Comparison of ENCODE assay signal across 2 cellular contexts in genomic region chr7:127638197-127638596, GRCh38.
TF ChIP-seq lines count a peak whose summit lies in the region.

No MANE protein-coding gene starts in this region.

TF ChIP-seq in HCT116, 20 proteins besides CTCF, POLR2A, EP300 and RAD21:
- TF ChIP-seq POLR2AphosphoS5 (IDR thresholded peaks at IDR 0.05; ENCODE audit: low read depth, low read length) = no peak
- no peak for TF ChIP-seq TCF7L2 (IDR thresholded peaks at IDR 0.05; ENCODE audit: borderline replicate concordance, extremely low read depth, insufficient read depth, insufficient read length)
- TF ChIP-seq, protein P1, sequence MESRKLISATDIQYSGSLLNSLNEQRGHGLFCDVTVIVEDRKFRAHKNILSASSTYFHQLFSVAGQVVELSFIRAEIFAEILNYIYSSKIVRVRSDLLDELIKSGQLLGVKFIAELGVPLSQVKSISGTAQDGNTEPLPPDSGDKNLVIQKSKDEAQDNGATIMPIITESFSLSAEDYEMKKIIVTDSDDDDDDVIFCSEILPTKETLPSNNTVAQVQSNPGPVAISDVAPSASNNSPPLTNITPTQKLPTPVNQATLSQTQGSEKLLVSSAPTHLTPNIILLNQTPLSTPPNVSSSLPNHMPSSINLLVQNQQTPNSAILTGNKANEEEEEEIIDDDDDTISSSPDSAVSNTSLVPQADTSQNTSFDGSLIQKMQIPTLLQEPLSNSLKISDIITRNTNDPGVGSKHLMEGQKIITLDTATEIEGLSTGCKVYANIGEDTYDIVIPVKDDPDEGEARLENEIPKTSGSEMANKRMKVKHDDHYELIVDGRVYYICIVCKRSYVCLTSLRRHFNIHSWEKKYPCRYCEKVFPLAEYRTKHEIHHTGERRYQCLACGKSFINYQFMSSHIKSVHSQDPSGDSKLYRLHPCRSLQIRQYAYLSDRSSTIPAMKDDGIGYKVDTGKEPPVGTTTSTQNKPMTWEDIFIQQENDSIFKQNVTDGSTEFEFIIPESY (IDR thresholded peaks at IDR 0.05; ENCODE audit: extremely low read depth, insufficient replicate concordance, low read length) = no peak
- TF ChIP-seq SIN3A (IDR thresholded peaks at IDR 0.05; ENCODE audit: low read depth) = no peak
- TF ChIP-seq, protein P2, sequence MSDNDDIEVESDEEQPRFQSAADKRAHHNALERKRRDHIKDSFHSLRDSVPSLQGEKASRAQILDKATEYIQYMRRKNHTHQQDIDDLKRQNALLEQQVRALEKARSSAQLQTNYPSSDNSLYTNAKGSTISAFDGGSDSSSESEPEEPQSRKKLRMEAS (IDR thresholded peaks at IDR 0.05) = no peak
- no peak for TF ChIP-seq EZH2 (IDR thresholded peaks at IDR 0.05)
- TF ChIP-seq SRF (IDR thresholded peaks at IDR 0.05; ENCODE audit: low read depth) = no peak
- TF ChIP-seq EZH2phosphoT487 (IDR thresholded peaks at IDR 0.05; ENCODE audit: borderline replicate concordance) = no peak
- TF ChIP-seq FOSL1 (IDR thresholded peaks at IDR 0.05; ENCODE audit: low read depth) = no peak
- no peak for TF ChIP-seq CEBPB (IDR thresholded peaks at IDR 0.05; ENCODE audit: low read depth)
- TF ChIP-seq, protein P3, sequence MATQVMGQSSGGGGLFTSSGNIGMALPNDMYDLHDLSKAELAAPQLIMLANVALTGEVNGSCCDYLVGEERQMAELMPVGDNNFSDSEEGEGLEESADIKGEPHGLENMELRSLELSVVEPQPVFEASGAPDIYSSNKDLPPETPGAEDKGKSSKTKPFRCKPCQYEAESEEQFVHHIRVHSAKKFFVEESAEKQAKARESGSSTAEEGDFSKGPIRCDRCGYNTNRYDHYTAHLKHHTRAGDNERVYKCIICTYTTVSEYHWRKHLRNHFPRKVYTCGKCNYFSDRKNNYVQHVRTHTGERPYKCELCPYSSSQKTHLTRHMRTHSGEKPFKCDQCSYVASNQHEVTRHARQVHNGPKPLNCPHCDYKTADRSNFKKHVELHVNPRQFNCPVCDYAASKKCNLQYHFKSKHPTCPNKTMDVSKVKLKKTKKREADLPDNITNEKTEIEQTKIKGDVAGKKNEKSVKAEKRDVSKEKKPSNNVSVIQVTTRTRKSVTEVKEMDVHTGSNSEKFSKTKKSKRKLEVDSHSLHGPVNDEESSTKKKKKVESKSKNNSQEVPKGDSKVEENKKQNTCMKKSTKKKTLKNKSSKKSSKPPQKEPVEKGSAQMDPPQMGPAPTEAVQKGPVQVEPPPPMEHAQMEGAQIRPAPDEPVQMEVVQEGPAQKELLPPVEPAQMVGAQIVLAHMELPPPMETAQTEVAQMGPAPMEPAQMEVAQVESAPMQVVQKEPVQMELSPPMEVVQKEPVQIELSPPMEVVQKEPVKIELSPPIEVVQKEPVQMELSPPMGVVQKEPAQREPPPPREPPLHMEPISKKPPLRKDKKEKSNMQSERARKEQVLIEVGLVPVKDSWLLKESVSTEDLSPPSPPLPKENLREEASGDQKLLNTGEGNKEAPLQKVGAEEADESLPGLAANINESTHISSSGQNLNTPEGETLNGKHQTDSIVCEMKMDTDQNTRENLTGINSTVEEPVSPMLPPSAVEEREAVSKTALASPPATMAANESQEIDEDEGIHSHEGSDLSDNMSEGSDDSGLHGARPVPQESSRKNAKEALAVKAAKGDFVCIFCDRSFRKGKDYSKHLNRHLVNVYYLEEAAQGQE (IDR thresholded peaks at IDR 0.05; ENCODE audit: low read depth) = no peak
- no peak for TF ChIP-seq SP1 (IDR thresholded peaks at IDR 0.05; ENCODE audit: low read depth)
- TF ChIP-seq, protein P4, sequence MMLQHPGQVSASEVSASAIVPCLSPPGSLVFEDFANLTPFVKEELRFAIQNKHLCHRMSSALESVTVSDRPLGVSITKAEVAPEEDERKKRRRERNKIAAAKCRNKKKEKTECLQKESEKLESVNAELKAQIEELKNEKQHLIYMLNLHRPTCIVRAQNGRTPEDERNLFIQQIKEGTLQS (IDR thresholded peaks at IDR 0.05) = no peak
- no peak for TF ChIP-seq JUND (IDR thresholded peaks at IDR 0.05)
- TF ChIP-seq YY1 (IDR thresholded peaks at IDR 0.05; ENCODE audit: extremely low read depth, insufficient replicate concordance, low read depth, low read length) = no peak

TF ChIP-seq in K562, 482 proteins besides CTCF, POLR2A, EP300 and RAD21:
- TF ChIP-seq ADNP (tag; IDR thresholded peaks at IDR 0.05) = peak; percentile 75
- peak; percentile 57 for TF ChIP-seq BCOR (IDR thresholded peaks at IDR 0.05)
- 0 out of 4 replicates have a peak, but pooled peaks of 1 of the 2 experiments have one; percentile 22 for TF ChIP-seq KDM1A (IDR thresholded peaks at IDR 0.05)
- peak; percentile 94 for TF ChIP-seq RBM25 (IDR thresholded peaks at IDR 0.05; ENCODE audit: low read depth, low read length, severe bottlenecking)
- TF ChIP-seq TCFL5 (CRISPR knock-in tag; conservative IDR thresholded peaks at IDR 0.05) = no peak
- TF ChIP-seq MYNN (IDR thresholded peaks at IDR 0.05) = no peak
- TF ChIP-seq MYNN (CRISPR knock-in tag; IDR thresholded peaks at IDR 0.05) = no peak
TF ChIP-seq in K562: peak in this region for 4.
